In the genomic region with DNA sequence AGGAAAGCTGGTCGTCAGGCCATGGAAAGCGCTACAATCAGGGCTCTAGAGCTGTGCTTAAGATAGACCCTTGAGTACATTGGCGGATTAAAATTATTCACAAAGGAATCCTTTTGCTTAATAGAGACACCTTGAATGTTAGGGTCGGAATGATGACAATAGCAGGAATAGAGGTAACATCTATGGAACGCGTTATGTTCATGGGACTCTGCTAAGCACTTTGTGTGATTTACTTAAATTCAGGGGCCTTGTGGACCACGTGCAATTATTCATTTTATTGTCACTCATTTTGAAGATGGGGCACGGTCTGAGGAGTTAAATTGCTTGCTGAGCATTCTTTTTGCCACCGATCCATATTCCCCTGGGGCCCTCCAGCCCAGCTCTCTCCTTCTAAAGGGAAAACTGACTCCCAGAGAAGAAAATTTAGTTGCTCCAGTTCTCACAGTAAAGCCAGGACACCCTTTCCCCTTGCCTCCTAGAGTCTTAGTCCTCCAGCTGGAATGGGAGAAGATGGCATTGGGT, we compare ENCODE assay signal across 8 cellular contexts. TPM values are rescaled to one million over a fixed set of nuclear protein-coding genes. Genes with fewer than 3 reads are reported as not detected.
DNase-seq lines count a peak whose midpoint lies in the region; ATAC-seq and TF ChIP-seq lines count a peak whose summit lies in the region.

No MANE protein-coding gene starts in this region.

- peak overlapping the region; percentile 78 for H3K9ac ChIP-seq in HUES64 (ENCODE audit: low read depth, low read length)

- peak overlapping the region; percentile 96 for H3K4me3 ChIP-seq in A673 (ENCODE audit: low read depth, low read length, poor library complexity, severe bottlenecking)
- H3K4me3 ChIP-seq in HUES64 (ENCODE audit: low read length), result peak overlapping the region; percentile 57
- H3K4me3 ChIP-seq in body of pancreas, result peak overlapping the region in 1 of 2 donors; percentile 1
- H3K4me3 ChIP-seq in mucosa of descending colon, result peak overlapping the region; percentile 72

- H3K27me3 ChIP-seq in A673 (replicated peaks; ENCODE audit: insufficient read depth, low read depth, low read length, poor library complexity) (no peaks in the 10 kb centered on the region), HUES64 (ENCODE audit: insufficient read depth, low read length) (no peaks in the 10 kb centered on the region), body of pancreas (no peaks in the 10 kb centered on the region)

- CTCF ChIA-PET in A673 (lab: Charles Lee), result no interaction called here

- no peaks in the 10 kb centered on the region for H3K36me3 ChIP-seq in A673 (ENCODE audit: insufficient read depth, low read length, poor library complexity, severe bottlenecking)
- H3K36me3 ChIP-seq in HUES64 (ENCODE audit: insufficient read depth, low read length), result peaks cover 7% of the 10 kb centered on the region; the same call in 1 of the 2 replicates
- no peaks in the 10 kb centered on the region for H3K36me3 ChIP-seq in body of pancreas (replicated peaks in 1 of 2; ENCODE audit: insufficient read depth in 1 of 2, low read depth in 2 of 2)
- no peaks in the 10 kb centered on the region for H3K36me3 ChIP-seq in mucosa of descending colon (ENCODE audit: low read depth)

- TSS peak; percentile 99 for BruUV-seq in A673 (replicated peaks; lab: Mats Ljungman, UMichigan)

- TF ChIP-seq POLR2A in body of pancreas (IDR thresholded peaks at IDR 0.05), result no peak

- TF ChIP-seq CTCF in A673 (conservative IDR thresholded peaks at IDR 0.05; ENCODE audit: low read depth, low read length), result no peak
- TF ChIP-seq CTCF in body of pancreas (IDR thresholded peaks at IDR 0.05), result no peak
- TF ChIP-seq CTCF in mucosa of descending colon (IDR thresholded peaks at IDR 0.05), result no peak

- intact Hi-C loops in A673 (cut with micrococcal nuclease; ENCODE audit: unreplicated experiment) (loop anchor here (5.0 kb wide), 1 partner anchor 78 kb away; no protein-coding TSS in a partner anchor), body of pancreas (cut with DNase I) (no loop called here), mucosa of descending colon (cut with DNase I, micrococcal nuclease) (no loop called here)

- H3K9me3 ChIP-seq in A673 (ENCODE audit: low read depth, low read length, poor library complexity, severe bottlenecking) (no peaks in the 10 kb centered on the region), HUES64 (ENCODE audit: insufficient read depth, low read depth, low read length) (no peaks in the 10 kb centered on the region), body of pancreas (no peaks in the 10 kb centered on the region), mucosa of descending colon (no peaks in the 10 kb centered on the region)

- ATAC-seq in body of pancreas, result no peak
- no peak for ATAC-seq in mucosa of descending colon
- ATAC-seq in HG02642 (IDR thresholded peaks at IDR 0.05; ENCODE audit: poor library complexity, unreplicated experiment), result no peak

- H3K27ac ChIP-seq in A673 (ENCODE audit: low read depth, low read length, poor library complexity, severe bottlenecking), result peak overlapping the region; percentile 93
- peak overlapping the region; percentile 94 for H3K27ac ChIP-seq in HUES64 (ENCODE audit: low read depth, low read length)
- H3K27ac ChIP-seq in body of pancreas, result peak overlapping the region; percentile 72 to 92 (median 84)

- 33% methylated on average over 9 of the region's 9 CpGs for WGBS in HUES64
- WGBS in body of pancreas, 2 donors, result 12 to 24% methylated on average over 9 of the region's 9 CpGs

- DNase-seq in A673 (ENCODE audit: low spot score), result no peak
- no peak for DNase-seq in body of pancreas
- no peak for DNase-seq in mucosa of descending colon
- no peak for DNase-seq in stimulated activated CD4-positive, alpha-beta T cell treated with anti-CD3 and anti-CD28 coated beads, Interleukin-2, amount 100 ng/mL, for 48 hours
- no peak for DNase-seq in NOMO-1 treated with DMSO at 0.1 percent for 48 hours (lab: John Stamatoyannopoulos, UW; ENCODE audit: unreplicated experiment)
- no peak for DNase-seq in mesenteric fat pad (ENCODE audit: low spot score)

- POLR2A ChIA-PET in A673 (lab: Charles Lee; ENCODE audit: low non-redundant PET), result no interaction called here

- peaks cover 16% of the 10 kb centered on the region for H3K4me1 ChIP-seq in A673 (ENCODE audit: insufficient read depth, low read length, poor library complexity, severe bottlenecking)
- peaks cover 24% of the 10 kb centered on the region for H3K4me1 ChIP-seq in HUES64 (ENCODE audit: insufficient read depth, low read length)
- H3K4me1 ChIP-seq in body of pancreas, result peaks cover 41% of the 10 kb centered on the region
- peaks cover 27% of the 10 kb centered on the region for H3K4me1 ChIP-seq in mucosa of descending colon (ENCODE audit: low read depth)

RNA-seq across cellular contexts. Expression of a gene that starts 0.9 kb away (rescaled TPM):
- total RNA-seq in A673 (2021) (79.2 and 87.9 TPM in 2 replicates), body of pancreas (10 to 100 TPM; 14.5 to 18.7 TPM), mucosa of descending colon (100 to 1,000 TPM in 2 of 3 donors, 10 to 100 TPM in 1; 80.7 to 147 (median 125) TPM), mesenteric fat pad (55.1 TPM)
- polyA plus RNA-seq in HUES64 (2013, experiment 1 of 2), result 32.7 TPM
- 39.3 TPM for polyA plus RNA-seq in HUES64 (2013, experiment 2 of 2)

RNA-seq across cellular contexts. Expression of a gene that starts 50.9 kb away (rescaled TPM):
- total RNA-seq in A673 (2021) (0.45 and 1.0 TPM in 2 replicates), body of pancreas (1 to 10 TPM; 1.3 to 2.3 TPM), mucosa of descending colon (under 1 TPM; 0.26 to 0.76 (median 0.51) TPM), mesenteric fat pad (not detected)
- 1.8 TPM for polyA plus RNA-seq in HUES64 (2013, experiment 1 of 2)
- polyA plus RNA-seq in HUES64 (2013, experiment 2 of 2), result 2.3 TPM
